Comparison of ENCODE assay signal across 20 cellular contexts in the genomic region with DNA sequence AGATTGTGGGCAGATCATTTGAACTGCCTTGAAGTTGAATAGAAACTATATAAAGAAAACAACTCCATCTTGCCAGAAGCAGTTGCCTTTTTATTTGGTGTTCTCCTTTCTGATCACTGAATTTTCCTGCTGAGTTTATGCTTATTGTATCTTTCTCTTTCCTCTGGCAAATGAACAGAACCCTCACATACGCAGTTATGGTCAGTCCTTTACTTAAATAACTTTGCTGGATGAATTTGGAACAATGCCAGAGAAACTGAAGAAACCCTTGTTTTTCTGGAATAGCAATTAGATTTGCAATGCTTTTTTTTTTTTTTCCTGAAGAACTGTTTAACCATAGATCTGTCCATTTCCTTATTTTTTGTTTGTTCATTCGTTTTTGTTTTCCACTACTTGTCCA.
DNase-seq lines count a peak whose midpoint lies in the region; ATAC-seq and TF ChIP-seq lines count a peak whose summit lies in the region.
"Had no signal": no experiment of that assay in that cellular context is flagged by ENCODE, and none has a peak within 500 bp of the region (broad histone marks: within the 10 kb centered on the region; RNA-seq: fewer than 3 reads in every experiment).

No MANE protein-coding gene starts in this region.

- TF ChIP-seq EP300 in SK-N-SH (IDR thresholded peaks at IDR 0.05; ENCODE audit: borderline replicate concordance in 1 of 2, low read depth in 1 of 2, low read length in 1 of 2) = no peak

- H3K4me2 ChIP-seq in SK-N-SH = no peak overlapping the region

- peaks cover 35 to 74% of the 10 kb centered on the region in 2 experiments for H3K4me1 ChIP-seq in SK-N-SH (ENCODE audit: control insufficient read depth in 1 of 2, insufficient read depth in 2 of 2, low read depth in 1 of 2, low read length in 1 of 2)

- no peaks in the 10 kb centered on the region for H3K9me3 ChIP-seq in SK-N-SH
- H3K9me3 ChIP-seq: stomach, upper lobe of right lung had no signal

- H2AFZ ChIP-seq in SK-N-SH (ENCODE audit: low read depth) = no peak overlapping the region

- H3F3A ChIP-seq in SK-N-SH (replicated peaks; ENCODE audit: insufficient read depth) = peaks cover 22% of the 10 kb centered on the region

- no peak overlapping the region for H3K9ac ChIP-seq in SK-N-SH

- DNase-seq in SK-N-SH = no peak
- DNase-seq in dermis blood vessel endothelial cell = peak; percentile 2
- peak; percentile 20 for DNase-seq in medulla oblongata (ENCODE audit: extremely low spot score)
- DNase-seq in NCI-H1694 (lab: John Stamatoyannopoulos, UW) = no peak
- no peak for DNase-seq in activated naive CD4-positive, alpha-beta T cell treated with Interleukin-2 at 50 U/mL for 16 hours
- no peak for DNase-seq in NCI-H1436 treated with DMSO at 0.1 percent for 48 hours (lab: John Stamatoyannopoulos, UW)
- no peak for DNase-seq in ecto neural progenitor cell (ENCODE audit: low spot score)
- DNase-seq: activated CD4-positive, alpha-beta T cell treated with anti-CD3 and anti-CD28 coated beads for 1 hour; activated T-cell treated with anti-CD3 and anti-CD28 coated beads, Interleukin-2, amount 50 U/mL, for 72 hours; C1 segment of cervical spinal cord; hippocampal formation; islet precursor cell; naive thymus-derived CD4-positive, alpha-beta T cell; NCI-H1417; small intestine; stimulated activated CD4-positive, alpha-beta T cell treated with anti-CD3 and anti-CD28 coated beads, Interleukin-4, amount 100 ng/mL, for 24 hours; stomach; upper lobe of right lung had no signal

- H3K79me2 ChIP-seq in SK-N-SH (ENCODE audit: insufficient read depth) = no peaks in the 10 kb centered on the region

- ATAC-seq in SK-N-SH treated with all-trans-retinoic acid at 6 μM for 48 hours = no peak
- ATAC-seq: activated T-cell treated with anti-CD3 and anti-CD28 coated beads, Interleukin-2, amount 50 U/mL, for 72 hours; esophagus mucosa; naive thymus-derived CD4-positive, alpha-beta T cell; upper lobe of right lung had no signal

- no peaks in the 10 kb centered on the region for H4K20me1 ChIP-seq in SK-N-SH (ENCODE audit: insufficient read depth)

- TF ChIP-seq RAD21 in SK-N-SH (IDR thresholded peaks at IDR 0.05; ENCODE audit: low read length) = no peak

- peak overlapping the region in 1 of 2 experiments; percentile 100; a peak in 2 of 4 replicates for H3K27ac ChIP-seq in SK-N-SH (ENCODE audit: low read depth in 2 of 2, low read length in 1 of 2)
- H3K27ac ChIP-seq: stomach, upper lobe of right lung had no signal

- no peak overlapping the region for H3K4me3 ChIP-seq in SK-N-SH (ENCODE audit: low read depth in 2 of 2, low read length in 1 of 2)
- H3K4me3 ChIP-seq: stomach, upper lobe of right lung had no signal

- no peak for TF ChIP-seq CTCF in SK-N-SH (IDR thresholded peaks at IDR 0.05)

- 68% methylated on average over 2 of the region's 2 CpGs for WGBS in SK-N-SH (ENCODE audit: low lambda C conversion rate)

- POLR2A ChIA-PET in SK-N-SH (lab: Yijun Ruan, JAX) = interaction anchor here (1.0 kb wide), 1 partner anchor 15 kb away, joined by 3 read pairs; no protein-coding TSS in a partner anchor

- CTCF ChIA-PET in SK-N-SH (lab: Yijun Ruan, JAX) = interaction anchor here (8.1 kb wide), 1 partner anchor 115 kb away, joined by 73 read pairs; no protein-coding TSS in a partner anchor

- H3K9me2 ChIP-seq in SK-N-SH = no peaks in the 10 kb centered on the region

- no peaks in the 10 kb centered on the region for H3K36me3 ChIP-seq in SK-N-SH (replicated peaks in 1 of 2; ENCODE audit: control insufficient read depth in 1 of 2, insufficient read depth in 2 of 2, low read length in 1 of 2)
- H3K36me3 ChIP-seq: stomach, upper lobe of right lung had no signal

- H3K27me3 ChIP-seq in SK-N-SH (ENCODE audit: insufficient read depth) = no peaks in the 10 kb centered on the region
- H3K27me3 ChIP-seq: stomach, upper lobe of right lung had no signal

TF ChIP-seq in SK-N-SH, 30 proteins besides CTCF, POLR2A, EP300 and RAD21:
- TF ChIP-seq NFIC (IDR thresholded peaks at IDR 0.05; ENCODE audit: borderline replicate concordance) (peak; percentile 31; the same call in 1 of the 2 replicates), TEAD4 (IDR thresholded peaks at IDR 0.05; ENCODE audit: borderline replicate concordance, insufficient read depth) (no peak), TCF12 (IDR thresholded peaks at IDR 0.05) (no peak), SIN3A (IDR thresholded peaks at IDR 0.05; ENCODE audit: borderline replicate concordance, low read depth, low read length) (no peak), MEF2A (IDR thresholded peaks at IDR 0.05; ENCODE audit: borderline replicate concordance, low read depth) (no peak), GABPA (IDR thresholded peaks at IDR 0.05; ENCODE audit: low read depth) (no peak), RXRA (IDR thresholded peaks at IDR 0.05; ENCODE audit: borderline replicate concordance, low read depth) (no peak), RFX5 (IDR thresholded peaks at IDR 0.05; ENCODE audit: low read length) (no peak)
- TF ChIP-seq, protein P1, sequence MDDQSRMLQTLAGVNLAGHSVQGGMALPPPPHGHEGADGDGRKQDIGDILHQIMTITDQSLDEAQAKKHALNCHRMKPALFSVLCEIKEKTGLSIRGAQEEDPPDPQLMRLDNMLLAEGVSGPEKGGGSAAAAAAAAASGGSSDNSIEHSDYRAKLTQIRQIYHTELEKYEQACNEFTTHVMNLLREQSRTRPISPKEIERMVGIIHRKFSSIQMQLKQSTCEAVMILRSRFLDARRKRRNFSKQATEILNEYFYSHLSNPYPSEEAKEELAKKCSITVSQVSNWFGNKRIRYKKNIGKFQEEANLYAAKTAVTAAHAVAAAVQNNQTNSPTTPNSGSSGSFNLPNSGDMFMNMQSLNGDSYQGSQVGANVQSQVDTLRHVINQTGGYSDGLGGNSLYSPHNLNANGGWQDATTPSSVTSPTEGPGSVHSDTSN (IDR thresholded peaks at IDR 0.05) = no peak

TF ChIP-seq in SK-N-SH treated with all-trans-retinoic acid at 6 μM for 48 hours, 23 proteins besides CTCF, POLR2A, EP300 and RAD21 (continues in another document):
- TF ChIP-seq SNAI2 (CRISPR knock-in tag; IDR thresholded peaks at IDR 0.05) (no peak), TCF4 (CRISPR knock-in tag; IDR thresholded peaks at IDR 0.05; ENCODE audit: borderline replicate concordance) (no peak), PPARA (CRISPR knock-in tag; IDR thresholded peaks at IDR 0.05; ENCODE audit: borderline replicate concordance) (no peak), ZNF8 (CRISPR knock-in tag; IDR thresholded peaks at IDR 0.05) (no peak), ZNF70 (CRISPR knock-in tag; IDR thresholded peaks at IDR 0.05) (no peak), RARB (CRISPR knock-in tag; IDR thresholded peaks at IDR 0.05) (no peak), BACH2 (CRISPR knock-in tag; IDR thresholded peaks at IDR 0.05; ENCODE audit: borderline replicate concordance) (no peak), ZC3H10 (CRISPR knock-in tag; IDR thresholded peaks at IDR 0.05) (no peak), ZFP3 (CRISPR knock-in tag; IDR thresholded peaks at IDR 0.05) (no peak), GLIS3 (CRISPR knock-in tag; IDR thresholded peaks at IDR 0.05) (no peak)
- TF ChIP-seq, protein P2, sequence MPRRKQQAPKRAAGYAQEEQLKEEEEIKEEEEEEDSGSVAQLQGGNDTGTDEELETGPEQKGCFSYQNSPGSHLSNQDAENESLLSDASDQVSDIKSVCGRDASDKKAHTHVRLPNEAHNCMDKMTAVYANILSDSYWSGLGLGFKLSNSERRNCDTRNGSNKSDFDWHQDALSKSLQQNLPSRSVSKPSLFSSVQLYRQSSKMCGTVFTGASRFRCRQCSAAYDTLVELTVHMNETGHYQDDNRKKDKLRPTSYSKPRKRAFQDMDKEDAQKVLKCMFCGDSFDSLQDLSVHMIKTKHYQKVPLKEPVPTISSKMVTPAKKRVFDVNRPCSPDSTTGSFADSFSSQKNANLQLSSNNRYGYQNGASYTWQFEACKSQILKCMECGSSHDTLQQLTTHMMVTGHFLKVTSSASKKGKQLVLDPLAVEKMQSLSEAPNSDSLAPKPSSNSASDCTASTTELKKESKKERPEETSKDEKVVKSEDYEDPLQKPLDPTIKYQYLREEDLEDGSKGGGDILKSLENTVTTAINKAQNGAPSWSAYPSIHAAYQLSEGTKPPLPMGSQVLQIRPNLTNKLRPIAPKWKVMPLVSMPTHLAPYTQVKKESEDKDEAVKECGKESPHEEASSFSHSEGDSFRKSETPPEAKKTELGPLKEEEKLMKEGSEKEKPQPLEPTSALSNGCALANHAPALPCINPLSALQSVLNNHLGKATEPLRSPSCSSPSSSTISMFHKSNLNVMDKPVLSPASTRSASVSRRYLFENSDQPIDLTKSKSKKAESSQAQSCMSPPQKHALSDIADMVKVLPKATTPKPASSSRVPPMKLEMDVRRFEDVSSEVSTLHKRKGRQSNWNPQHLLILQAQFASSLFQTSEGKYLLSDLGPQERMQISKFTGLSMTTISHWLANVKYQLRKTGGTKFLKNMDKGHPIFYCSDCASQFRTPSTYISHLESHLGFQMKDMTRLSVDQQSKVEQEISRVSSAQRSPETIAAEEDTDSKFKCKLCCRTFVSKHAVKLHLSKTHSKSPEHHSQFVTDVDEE (CRISPR knock-in tag; IDR thresholded peaks at IDR 0.05) = no peak
- TF ChIP-seq, protein P3, sequence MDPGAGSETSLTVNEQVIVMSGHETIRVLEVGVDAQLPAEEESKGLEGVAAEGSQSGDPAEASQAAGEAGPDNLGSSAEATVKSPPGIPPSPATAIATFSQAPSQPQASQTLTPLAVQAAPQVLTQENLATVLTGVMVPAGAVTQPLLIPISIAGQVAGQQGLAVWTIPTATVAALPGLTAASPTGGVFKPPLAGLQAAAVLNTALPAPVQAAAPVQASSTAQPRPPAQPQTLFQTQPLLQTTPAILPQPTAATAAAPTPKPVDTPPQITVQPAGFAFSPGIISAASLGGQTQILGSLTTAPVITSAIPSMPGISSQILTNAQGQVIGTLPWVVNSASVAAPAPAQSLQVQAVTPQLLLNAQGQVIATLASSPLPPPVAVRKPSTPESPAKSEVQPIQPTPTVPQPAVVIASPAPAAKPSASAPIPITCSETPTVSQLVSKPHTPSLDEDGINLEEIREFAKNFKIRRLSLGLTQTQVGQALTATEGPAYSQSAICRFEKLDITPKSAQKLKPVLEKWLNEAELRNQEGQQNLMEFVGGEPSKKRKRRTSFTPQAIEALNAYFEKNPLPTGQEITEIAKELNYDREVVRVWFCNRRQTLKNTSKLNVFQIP (CRISPR knock-in tag; IDR thresholded peaks at IDR 0.05; ENCODE audit: borderline replicate concordance, low read depth) = no peak
- TF ChIP-seq, protein P4, sequence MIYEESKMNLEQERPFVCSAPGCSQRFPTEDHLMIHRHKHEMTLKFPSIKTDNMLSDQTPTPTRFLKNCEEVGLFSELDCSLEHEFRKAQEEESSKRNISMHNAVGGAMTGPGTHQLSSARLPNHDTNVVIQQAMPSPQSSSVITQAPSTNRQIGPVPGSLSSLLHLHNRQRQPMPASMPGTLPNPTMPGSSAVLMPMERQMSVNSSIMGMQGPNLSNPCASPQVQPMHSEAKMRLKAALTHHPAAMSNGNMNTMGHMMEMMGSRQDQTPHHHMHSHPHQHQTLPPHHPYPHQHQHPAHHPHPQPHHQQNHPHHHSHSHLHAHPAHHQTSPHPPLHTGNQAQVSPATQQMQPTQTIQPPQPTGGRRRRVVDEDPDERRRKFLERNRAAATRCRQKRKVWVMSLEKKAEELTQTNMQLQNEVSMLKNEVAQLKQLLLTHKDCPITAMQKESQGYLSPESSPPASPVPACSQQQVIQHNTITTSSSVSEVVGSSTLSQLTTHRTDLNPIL (CRISPR knock-in tag; IDR thresholded peaks at IDR 0.05; ENCODE audit: low read depth) = no peak

Comparison
In these comparisons a context has a peak if more than half of its experiments do, and no peak if none do; other contexts are left out.
1. DNase-seq: peak in dermis blood vessel endothelial cell (single experiment) and medulla oblongata (single experiment); none in SK-N-SH (single experiment), NCI-H1694 (single experiment), activated naive CD4-positive, alpha-beta T cell treated with Interleukin-2 at 50 U/mL for 16 hours (single experiment), NCI-H1436 treated with DMSO at 0.1 percent for 48 hours (single experiment) and ecto neural progenitor cell (single experiment).